In the genomic region with DNA sequence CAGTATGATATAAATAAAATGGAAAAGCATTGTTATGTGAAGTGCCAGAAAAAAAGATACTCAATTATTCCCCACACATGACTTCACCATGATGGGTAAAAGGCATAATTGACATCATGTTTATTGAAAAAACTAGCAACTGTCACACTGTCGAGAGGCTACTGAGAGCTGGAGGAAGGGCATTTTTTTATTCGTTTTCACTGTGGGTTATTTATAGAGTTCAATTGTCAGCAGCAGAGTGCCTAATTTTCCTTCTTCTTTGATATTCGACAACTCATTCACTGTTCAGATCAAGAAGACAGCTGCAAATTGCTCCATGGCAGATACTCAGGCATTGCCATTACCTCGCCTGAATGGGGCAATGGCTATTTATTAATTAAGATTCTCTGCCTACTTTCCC, we compare ENCODE assay signal across 30 cellular contexts.
A peak's percentile ranks its signal among the peaks of the same experiment; 100 is the strongest.
DNase-seq lines count a peak whose midpoint lies in the region.
"Had no signal": no experiment of that assay in that cellular context is flagged by ENCODE, and none has a peak within 500 bp of the region (broad histone marks: within the 10 kb centered on the region; RNA-seq: fewer than 3 reads in every experiment).

No MANE protein-coding gene starts in this region.

- DNase-seq in NCI-H2107 treated with DMSO at 0.1 percent for 48 hours (lab: John Stamatoyannopoulos, UW; ENCODE audit: unreplicated experiment) (peak; percentile 41), NCI-H2107 (lab: John Stamatoyannopoulos, UW) (no peak), NCI-H2227 treated with DMSO at 0.1 percent for 48 hours (lab: John Stamatoyannopoulos, UW) (peak; percentile 89), HK-2 (ENCODE audit: unreplicated experiment) (no peak), NCI-H2196 (lab: John Stamatoyannopoulos, UW; ENCODE audit: unreplicated experiment) (no peak), NCI-H226 (no peak), NCI-H1048 (lab: John Stamatoyannopoulos, UW) (no peak)
- DNase-seq: activated CD4-positive, alpha-beta T cell treated with anti-CD3 and anti-CD28 coated beads, Interleukin-2, amount 50 U/mL, for 48 hours; activated gamma-delta T cell treated with Interleukin-2 at 50 U/mL for 16 hours; activated T-cell treated with anti-CD3 and anti-CD28 coated beads, Interleukin-2, amount 50 U/mL, for 48 hours; Caco-2; DMS79; effector CD4-positive, alpha-beta T cell; hypothalamus; immature natural killer cell; left cardiac atrium; mucosa of descending colon; NCI-H1092 treated with DMSO at 0.1 percent for 48 hours; PC-9; right cardiac atrium; SK-N-SH; spleen; stimulated activated CD4-positive, alpha-beta T cell treated with anti-CD3 and anti-CD28 coated beads, Interleukin-2, amount 100 ng/mL, for 24 hours; stimulated activated naive CD8-positive, alpha-beta T cell treated with anti-CD3 and anti-CD28 coated beads, Interleukin-15, Interleukin-2, amounts not matched to agents 100 U/mL and 50 U/mL, for 24 hours; upper lobe of right lung had no signal

- H3K4me1 ChIP-seq in iPS-20b (ENCODE audit: insufficient read depth, low read length): peaks cover 36% of the 10 kb centered on the region
- H3K4me1 ChIP-seq: ascending aorta, parathyroid adenoma, spleen, upper lobe of right lung had no signal

- peak overlapping the region; percentile 63; the same call in 1 of the 2 replicates for H3K9ac ChIP-seq in iPS-20b (ENCODE audit: low read depth, low read length)
- H3K9ac ChIP-seq: parathyroid adenoma, SK-N-SH had no signal

- H3K27me3 ChIP-seq in iPS-20b (ENCODE audit: insufficient read depth, low read length): no peaks in the 10 kb centered on the region
- H3K27me3 ChIP-seq: ascending aorta, cardiac muscle cell, spleen, upper lobe of right lung had no signal

- no peak overlapping the region for H3K4me3 ChIP-seq in iPS-20b (ENCODE audit: low read length)
- H3K4me3 ChIP-seq: ascending aorta, cardiac muscle cell, mucosa of descending colon, PC-9, spleen, upper lobe of right lung had no signal

- H3K27ac ChIP-seq in iPS-20b (ENCODE audit: low read length): peak overlapping the region; percentile 79
- H3K27ac ChIP-seq: ascending aorta, C4-2B, cardiac muscle cell, parathyroid adenoma, PC-9, spleen, upper lobe of right lung had no signal

- no peaks in the 10 kb centered on the region for H3K36me3 ChIP-seq in iPS-20b (ENCODE audit: insufficient read depth, low read depth, low read length)
- H3K36me3 ChIP-seq: ascending aorta, cardiac muscle cell, spleen, upper lobe of right lung had no signal

- H3K9me3 ChIP-seq in iPS-20b (ENCODE audit: insufficient read depth, low read depth, low read length): no peaks in the 10 kb centered on the region
- H3K9me3 ChIP-seq: ascending aorta, Caco-2, mucosa of descending colon, SK-N-SH, spleen, upper lobe of right lung had no signal

Comparison
In these comparisons a context has a peak if more than half of its experiments do, and no peak if none do; other contexts are left out.
1. DNase-seq: peak in NCI-H2107 treated with DMSO at 0.1 percent for 48 hours (single experiment) and NCI-H2227 treated with DMSO at 0.1 percent for 48 hours (single experiment); none in NCI-H2107 (single experiment), HK-2 (single experiment), NCI-H2196 (single experiment), NCI-H226 (single experiment) and NCI-H1048 (single experiment).